10 cellular contexts compared by ENCODE assay signal in the genomic region with DNA sequence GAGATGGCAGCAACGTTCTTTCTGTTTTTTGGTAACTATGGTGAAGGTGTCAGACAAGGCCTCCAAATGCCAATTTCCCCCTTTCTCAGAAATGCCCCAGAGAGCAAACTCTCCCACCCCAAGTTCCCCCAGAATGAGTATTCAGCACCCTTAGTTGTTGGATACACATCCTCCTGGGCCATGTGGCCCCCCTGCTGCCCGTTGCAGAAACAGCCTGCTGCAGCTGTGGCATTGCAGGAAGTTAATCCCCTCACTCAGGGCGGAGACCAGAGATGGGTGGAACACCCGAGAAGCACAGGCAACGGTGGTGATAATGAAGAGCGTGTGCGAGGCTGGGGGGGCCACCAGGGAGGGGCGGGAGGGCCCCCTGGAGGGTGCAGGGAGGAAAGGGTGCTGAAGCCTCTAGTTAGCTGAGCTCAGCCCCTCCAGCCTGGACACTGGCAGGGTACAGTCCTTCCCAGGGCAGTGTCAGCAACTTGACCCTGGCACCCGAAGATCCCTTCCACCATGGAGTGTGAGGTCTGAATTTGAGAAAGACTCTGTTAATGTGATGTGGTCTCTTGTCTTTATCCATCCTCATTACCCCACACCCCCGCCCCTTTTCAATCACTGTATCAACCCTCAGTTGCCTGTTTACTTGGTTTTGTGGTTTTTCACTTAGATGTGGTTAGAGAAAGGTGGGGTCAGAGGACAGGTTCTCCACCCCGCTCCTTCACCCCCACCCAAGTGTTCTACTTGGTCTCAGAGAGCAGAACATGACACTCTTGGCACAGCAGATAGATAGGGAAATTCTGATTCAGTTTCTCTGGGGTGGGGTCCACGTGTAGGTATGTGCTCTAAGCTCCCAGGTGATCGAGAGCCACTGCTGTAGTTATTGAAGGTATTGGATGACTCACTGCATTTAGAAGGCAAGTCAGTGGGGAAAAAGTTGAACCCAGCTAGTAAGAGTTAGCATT.
DNase-seq lines count a peak whose midpoint lies in the region; ATAC-seq, FAIRE-seq and TF ChIP-seq lines count a peak whose summit lies in the region.
"Had no signal": no experiment of that assay in that cellular context is flagged by ENCODE, and none has a peak within 500 bp of the region (broad histone marks: within the 10 kb centered on the region; RNA-seq: fewer than 3 reads in every experiment).

No MANE protein-coding gene starts in this region.

- peaks cover 7% of the 10 kb centered on the region; the same call in 1 of the 2 replicates for H3K36me3 Mint-ChIP-seq in WTC11
- no peaks in the 10 kb centered on the region for H3K36me3 Mint-ChIP-seq in activated naive CD4-positive, alpha-beta T cell treated with anti-CD3 and anti-CD28 coated beads for 36 hours (ENCODE audit: low read depth)

- no peaks in the 10 kb centered on the region for H3K27me3 ChIP-seq in psoas muscle (ENCODE audit: insufficient read depth in 3 of 3, low read length in 2 of 3)

- H3K4me3 ChIP-seq in retinal pigment epithelial cell (ENCODE audit: low read length) (no peak overlapping the region), psoas muscle (no peak overlapping the region)

- intact Hi-C loops in activated naive CD4-positive, alpha-beta T cell treated with anti-CD3 and anti-CD28 coated beads for 36 hours (cut with micrococcal nuclease) = loop anchor here (2.0 to 5.0 kb wide), 5 partner anchors 89 to 336 kb away; no protein-coding TSS in a partner anchor
- intact Hi-C loops in psoas muscle (cut with DNase I) = no loop called here

- H3K9me3 ChIP-seq in psoas muscle = no peaks in the 10 kb centered on the region

- 0 out of 2 replicates have a peak, but pooled peaks have one; percentile 34 for ATAC-seq in WTC11
- ATAC-seq in GM18502 (IDR thresholded peaks at IDR 0.05; ENCODE audit: poor library complexity, unreplicated experiment) = no peak
- no peak for ATAC-seq in psoas muscle

- WGBS in psoas muscle, 3 donors = 45 to 54% (median 53%) methylated on average over 13 of the region's 13 CpGs

- peaks cover 5% of the 10 kb centered on the region for H3K4me1 Mint-ChIP-seq in WTC11
- H3K4me1 Mint-ChIP-seq in activated naive CD4-positive, alpha-beta T cell treated with anti-CD3 and anti-CD28 coated beads for 36 hours (ENCODE audit: low read depth) = peaks cover 69% of the 10 kb centered on the region

- DNase-seq in HT-29 (ENCODE audit: low spot score) (peak; percentile 72), WTC11 (ENCODE audit: low spot score) (no peak), retinal pigment epithelial cell (ENCODE audit: low read depth) (no peak), mesenteric fat pad (ENCODE audit: low spot score) (no peak), HTR-8/SVneo (ENCODE audit: insufficient read length, low spot score) (no peak), psoas muscle (no peak)
- DNase-seq in activated naive CD4-positive, alpha-beta T cell treated with anti-CD3 and anti-CD28 coated beads for 36 hours = peak; percentile 56
- DNase-seq: DMS79 treated with DMSO at 0.1 percent for 48 hours, NCI-H2227 treated with DMSO at 0.1 percent for 48 hours had no signal

- H3K27ac ChIP-seq in psoas muscle = no peak overlapping the region

- CTCF ChIA-PET in WTC11 (lab: Charles Lee) = interaction anchor here (0.5 kb wide), 1 partner anchor 1276 kb away, joined by 3 read pairs; no protein-coding TSS in a partner anchor
- CTCF ChIA-PET in activated naive CD4-positive, alpha-beta T cell treated with anti-CD3 and anti-CD28 coated beads for 36 hours (lab: Charles Lee) = no interaction called here

- H3K4me3 Mint-ChIP-seq in WTC11 = no peak overlapping the region
- no peak overlapping the region for H3K4me3 Mint-ChIP-seq in activated naive CD4-positive, alpha-beta T cell treated with anti-CD3 and anti-CD28 coated beads for 36 hours

- H3K27me3 Mint-ChIP-seq in WTC11 (ENCODE audit: low read depth) = no peaks in the 10 kb centered on the region
- H3K27me3 Mint-ChIP-seq in activated naive CD4-positive, alpha-beta T cell treated with anti-CD3 and anti-CD28 coated beads for 36 hours (ENCODE audit: low read depth) = no peaks in the 10 kb centered on the region

- TF ChIP-seq CTCF in WTC11 (IDR thresholded peaks at IDR 0.05) (no peak), retinal pigment epithelial cell (conservative IDR thresholded peaks at IDR 0.05; ENCODE audit: low read depth, low read length) (peak; percentile 14), psoas muscle (IDR thresholded peaks at IDR 0.05) (no peak)

- peaks cover 5% of the 10 kb centered on the region for H3K4me1 ChIP-seq in psoas muscle

- no peak overlapping the region for H3K27ac Mint-ChIP-seq in WTC11
- H3K27ac Mint-ChIP-seq in activated naive CD4-positive, alpha-beta T cell treated with anti-CD3 and anti-CD28 coated beads for 36 hours = no peak overlapping the region

- H3K9me3 Mint-ChIP-seq in WTC11 = peaks cover 12% of the 10 kb centered on the region
- peaks cover 2% of the 10 kb centered on the region for H3K9me3 Mint-ChIP-seq in activated naive CD4-positive, alpha-beta T cell treated with anti-CD3 and anti-CD28 coated beads for 36 hours

- no peaks in the 10 kb centered on the region for H3K36me3 ChIP-seq in psoas muscle (ENCODE audit: insufficient read depth in 1 of 2, low read depth in 1 of 2)

- FAIRE-seq in HTR-8/SVneo (lab: Jason Lieb, UNC) = no peak

- POLR2A ChIA-PET in WTC11 (lab: Charles Lee) = no interaction called here

TF ChIP-seq in WTC11, 78 proteins besides CTCF, POLR2A, EP300 and RAD21:
- no peak for TF ChIP-seq GRHL2 (CRISPR knock-in tag; IDR thresholded peaks at IDR 0.05; ENCODE audit: insufficient replicate concordance, severe bottlenecking)

Comparison
In these comparisons a context has a peak if more than half of its experiments do, and no peak if none do; other contexts are left out.
1. DNase-seq: peak in HT-29 (single experiment) and activated naive CD4-positive, alpha-beta T cell treated with anti-CD3 and anti-CD28 coated beads for 36 hours (single experiment); none in WTC11 (single experiment), retinal pigment epithelial cell (single experiment), mesenteric fat pad (single experiment), HTR-8/SVneo (single experiment) and psoas muscle (0 of 2).